Comparison of ENCODE assay signal across 9 cellular contexts in the genomic region with DNA sequence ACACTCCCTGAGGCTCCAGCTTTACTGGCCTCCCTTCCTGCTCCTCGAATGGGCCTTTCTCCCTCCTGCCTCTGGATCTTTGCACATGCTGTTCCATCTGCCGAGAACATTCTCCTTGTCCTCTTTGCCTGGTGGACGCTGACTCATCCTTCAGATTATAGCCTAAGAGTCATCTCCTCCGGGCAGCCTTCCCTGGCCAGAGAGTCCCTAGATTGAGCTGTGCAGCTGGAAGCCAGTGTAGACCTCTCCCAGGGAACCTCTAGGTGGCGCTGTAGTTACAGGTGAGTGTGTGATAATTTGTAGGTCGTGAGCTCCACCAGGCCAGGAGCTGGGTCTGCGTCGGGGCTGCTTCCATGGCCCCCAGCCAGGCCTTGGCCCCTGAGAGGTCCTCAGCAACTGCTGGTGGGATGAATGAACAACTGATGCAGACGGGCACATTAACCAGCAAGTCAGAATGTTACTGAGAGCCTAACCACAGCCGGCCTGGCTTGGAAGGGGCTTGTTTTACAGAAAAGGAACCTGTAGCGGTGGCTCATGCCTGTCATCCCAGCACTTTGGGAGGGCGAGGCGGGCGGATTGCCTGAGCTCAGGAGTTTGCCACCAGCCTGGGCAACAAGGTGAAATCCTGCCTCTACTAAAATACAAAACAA. TPM values are rescaled to one million over a fixed set of nuclear protein-coding genes. Genes with fewer than 3 reads are reported as not detected.
DNase-seq lines count a peak whose midpoint lies in the region; ATAC-seq, FAIRE-seq and TF ChIP-seq lines count a peak whose summit lies in the region.
"Had no signal": no experiment of that assay in that cellular context is flagged by ENCODE, and none has a peak within 500 bp of the region (broad histone marks: within the 10 kb centered on the region; RNA-seq: fewer than 3 reads in every experiment).

No MANE protein-coding gene starts in this region.

- H3K4me1 Mint-ChIP-seq in activated naive CD4-positive, alpha-beta T cell treated with anti-CD3 and anti-CD28 coated beads, Interleukin-2, amount 50 U/mL, for 24 hours: no peaks in the 10 kb centered on the region

- H3K27ac Mint-ChIP-seq in activated naive CD4-positive, alpha-beta T cell treated with anti-CD3 and anti-CD28 coated beads, Interleukin-2, amount 50 U/mL, for 24 hours: peak overlapping the region; percentile 24

- peaks cover 80% of the 10 kb centered on the region for H3K27me3 ChIP-seq in suprapubic skin

- H3K27ac ChIP-seq in suprapubic skin: no peak overlapping the region

- peaks cover 12% of the 10 kb centered on the region for H3K27me3 Mint-ChIP-seq in activated naive CD4-positive, alpha-beta T cell treated with anti-CD3 and anti-CD28 coated beads, Interleukin-2, amount 50 U/mL, for 24 hours

- no peaks in the 10 kb centered on the region for H3K4me1 ChIP-seq in suprapubic skin

- no peak overlapping the region for H3K4me3 Mint-ChIP-seq in activated naive CD4-positive, alpha-beta T cell treated with anti-CD3 and anti-CD28 coated beads, Interleukin-2, amount 50 U/mL, for 24 hours
- H3K4me3 Mint-ChIP-seq: central memory CD8-positive, alpha-beta T cell had no signal

- WGBS in suprapubic skin: 47% methylated on average over 12 of the region's 14 CpGs

- H3K36me3 Mint-ChIP-seq in activated naive CD4-positive, alpha-beta T cell treated with anti-CD3 and anti-CD28 coated beads, Interleukin-2, amount 50 U/mL, for 24 hours: no peaks in the 10 kb centered on the region

- no peak for TF ChIP-seq POLR2A in suprapubic skin (IDR thresholded peaks at IDR 0.05)

- TF ChIP-seq EP300 in suprapubic skin (IDR thresholded peaks at IDR 0.05): no peak

- no peak for ATAC-seq in HG02885 (IDR thresholded peaks at IDR 0.05; ENCODE audit: poor library complexity, unreplicated experiment)

- no peaks in the 10 kb centered on the region for H3K9me3 ChIP-seq in suprapubic skin

- H3K36me3 ChIP-seq in suprapubic skin: no peaks in the 10 kb centered on the region

- no peaks in the 10 kb centered on the region for H3K9me3 Mint-ChIP-seq in activated naive CD4-positive, alpha-beta T cell treated with anti-CD3 and anti-CD28 coated beads, Interleukin-2, amount 50 U/mL, for 24 hours
- H3K9me3 Mint-ChIP-seq: central memory CD8-positive, alpha-beta T cell had no signal

- TF ChIP-seq CTCF in LNCAP (IDR thresholded peaks at IDR 0.05) (peak; percentile 78), suprapubic skin (IDR thresholded peaks at IDR 0.05) (peak in 1 of 2 donors; percentile 55)

- DNase-seq in SHP77 (lab: John Stamatoyannopoulos, UW) (peak; percentile 76 to 85), hepatic stellate cell (ENCODE audit: low spot score) (peak; percentile 84), suprapubic skin (ENCODE audit: low spot score in 2 of 2) (no peak)
- DNase-seq in stimulated activated CD4-positive, alpha-beta T cell treated with anti-CD3 and anti-CD28 coated beads, Interleukin-1b, Interleukin-23, amount 100 ng/mL, for 24 hours (ENCODE audit: low read depth in 4 of 4, low spot score in 1 of 4): peak; percentile 16 to 30 (median 26)

- H3K4me3 ChIP-seq in suprapubic skin: no peak overlapping the region

- FAIRE-seq in G401.6 (lab: Jason Lieb, UNC): peak; percentile 11

RNA-seq across cellular contexts. Expression of a gene that starts 8.7 kb away (rescaled TPM):
- 10 to 100 TPM in 1 of 4 donors, 1 to 10 TPM in 3; 2.5 to 13.5 (median 4.7) TPM for total RNA-seq in suprapubic skin

RNA-seq across cellular contexts. Expression of a gene that starts 20.8 kb away (rescaled TPM):
- under 1 TPM in 2 of 4 donors, not detected in 2; 0.34 to 0.47 TPM for total RNA-seq in suprapubic skin

RNA-seq across cellular contexts. Expression of a gene that starts 40.5 kb away (rescaled TPM):
- total RNA-seq in suprapubic skin: 10 to 100 TPM in 3 of 4 donors, 1 to 10 TPM in 1; 7.0 to 23.7 (median 11.6) TPM

Comparison
In these comparisons a context has a peak if more than half of its experiments do, and no peak if none do; other contexts are left out.
1. DNase-seq: peak in SHP77 (2 of 2), hepatic stellate cell (single experiment) and stimulated activated CD4-positive, alpha-beta T cell treated with anti-CD3 and anti-CD28 coated beads, Interleukin-1b, Interleukin-23, amount 100 ng/mL, for 24 hours (4 of 4); none in suprapubic skin (0 of 2).